ENCODE assay signal across 1 cellular context in the genomic region with DNA sequence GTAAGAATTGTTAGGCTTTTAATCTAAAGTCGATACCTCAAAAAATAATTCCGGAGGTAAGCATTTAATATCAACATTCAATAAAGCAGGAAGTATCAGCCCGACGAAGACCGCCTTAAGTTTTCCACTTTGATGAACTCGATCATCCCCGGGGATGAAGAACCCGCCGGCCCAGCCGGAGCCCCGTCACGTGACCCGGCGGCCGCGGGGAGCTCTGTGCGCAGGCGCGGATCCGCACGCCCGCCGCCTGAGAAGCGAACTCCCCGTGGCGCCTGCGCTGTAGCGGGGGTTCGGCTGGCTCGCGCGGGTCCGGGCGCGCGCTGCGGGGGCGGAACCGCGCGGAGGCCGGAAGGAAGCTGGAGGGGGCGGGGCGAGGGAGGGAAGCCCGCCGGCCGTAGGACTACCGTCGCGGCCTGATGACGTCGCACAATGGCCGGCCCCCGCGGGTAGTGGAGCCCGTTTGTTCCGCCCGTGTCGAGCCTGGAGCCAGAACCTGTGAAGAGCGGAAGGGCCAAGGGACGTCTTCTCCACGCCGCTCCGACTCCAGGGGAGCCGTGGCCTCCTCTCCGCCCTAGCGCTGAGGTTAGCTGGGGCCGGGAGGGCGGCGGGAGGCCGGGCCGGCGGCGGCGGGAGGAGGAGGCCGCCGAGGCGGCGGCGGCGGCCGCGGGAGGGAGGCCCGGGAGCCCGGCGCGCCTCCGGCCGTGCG.
TF ChIP-seq lines count a peak whose summit lies in the region.

A gene (plus strand): TSS at position 419 of the 706 bp plus-strand sequence. CDS start 6,721 bp downstream, outside the sequence.

TF ChIP-seq in HepG2, 621 proteins besides CTCF, POLR2A, EP300 and RAD21 (continued from another document and continues in another):
- TF ChIP-seq, protein P1, sequence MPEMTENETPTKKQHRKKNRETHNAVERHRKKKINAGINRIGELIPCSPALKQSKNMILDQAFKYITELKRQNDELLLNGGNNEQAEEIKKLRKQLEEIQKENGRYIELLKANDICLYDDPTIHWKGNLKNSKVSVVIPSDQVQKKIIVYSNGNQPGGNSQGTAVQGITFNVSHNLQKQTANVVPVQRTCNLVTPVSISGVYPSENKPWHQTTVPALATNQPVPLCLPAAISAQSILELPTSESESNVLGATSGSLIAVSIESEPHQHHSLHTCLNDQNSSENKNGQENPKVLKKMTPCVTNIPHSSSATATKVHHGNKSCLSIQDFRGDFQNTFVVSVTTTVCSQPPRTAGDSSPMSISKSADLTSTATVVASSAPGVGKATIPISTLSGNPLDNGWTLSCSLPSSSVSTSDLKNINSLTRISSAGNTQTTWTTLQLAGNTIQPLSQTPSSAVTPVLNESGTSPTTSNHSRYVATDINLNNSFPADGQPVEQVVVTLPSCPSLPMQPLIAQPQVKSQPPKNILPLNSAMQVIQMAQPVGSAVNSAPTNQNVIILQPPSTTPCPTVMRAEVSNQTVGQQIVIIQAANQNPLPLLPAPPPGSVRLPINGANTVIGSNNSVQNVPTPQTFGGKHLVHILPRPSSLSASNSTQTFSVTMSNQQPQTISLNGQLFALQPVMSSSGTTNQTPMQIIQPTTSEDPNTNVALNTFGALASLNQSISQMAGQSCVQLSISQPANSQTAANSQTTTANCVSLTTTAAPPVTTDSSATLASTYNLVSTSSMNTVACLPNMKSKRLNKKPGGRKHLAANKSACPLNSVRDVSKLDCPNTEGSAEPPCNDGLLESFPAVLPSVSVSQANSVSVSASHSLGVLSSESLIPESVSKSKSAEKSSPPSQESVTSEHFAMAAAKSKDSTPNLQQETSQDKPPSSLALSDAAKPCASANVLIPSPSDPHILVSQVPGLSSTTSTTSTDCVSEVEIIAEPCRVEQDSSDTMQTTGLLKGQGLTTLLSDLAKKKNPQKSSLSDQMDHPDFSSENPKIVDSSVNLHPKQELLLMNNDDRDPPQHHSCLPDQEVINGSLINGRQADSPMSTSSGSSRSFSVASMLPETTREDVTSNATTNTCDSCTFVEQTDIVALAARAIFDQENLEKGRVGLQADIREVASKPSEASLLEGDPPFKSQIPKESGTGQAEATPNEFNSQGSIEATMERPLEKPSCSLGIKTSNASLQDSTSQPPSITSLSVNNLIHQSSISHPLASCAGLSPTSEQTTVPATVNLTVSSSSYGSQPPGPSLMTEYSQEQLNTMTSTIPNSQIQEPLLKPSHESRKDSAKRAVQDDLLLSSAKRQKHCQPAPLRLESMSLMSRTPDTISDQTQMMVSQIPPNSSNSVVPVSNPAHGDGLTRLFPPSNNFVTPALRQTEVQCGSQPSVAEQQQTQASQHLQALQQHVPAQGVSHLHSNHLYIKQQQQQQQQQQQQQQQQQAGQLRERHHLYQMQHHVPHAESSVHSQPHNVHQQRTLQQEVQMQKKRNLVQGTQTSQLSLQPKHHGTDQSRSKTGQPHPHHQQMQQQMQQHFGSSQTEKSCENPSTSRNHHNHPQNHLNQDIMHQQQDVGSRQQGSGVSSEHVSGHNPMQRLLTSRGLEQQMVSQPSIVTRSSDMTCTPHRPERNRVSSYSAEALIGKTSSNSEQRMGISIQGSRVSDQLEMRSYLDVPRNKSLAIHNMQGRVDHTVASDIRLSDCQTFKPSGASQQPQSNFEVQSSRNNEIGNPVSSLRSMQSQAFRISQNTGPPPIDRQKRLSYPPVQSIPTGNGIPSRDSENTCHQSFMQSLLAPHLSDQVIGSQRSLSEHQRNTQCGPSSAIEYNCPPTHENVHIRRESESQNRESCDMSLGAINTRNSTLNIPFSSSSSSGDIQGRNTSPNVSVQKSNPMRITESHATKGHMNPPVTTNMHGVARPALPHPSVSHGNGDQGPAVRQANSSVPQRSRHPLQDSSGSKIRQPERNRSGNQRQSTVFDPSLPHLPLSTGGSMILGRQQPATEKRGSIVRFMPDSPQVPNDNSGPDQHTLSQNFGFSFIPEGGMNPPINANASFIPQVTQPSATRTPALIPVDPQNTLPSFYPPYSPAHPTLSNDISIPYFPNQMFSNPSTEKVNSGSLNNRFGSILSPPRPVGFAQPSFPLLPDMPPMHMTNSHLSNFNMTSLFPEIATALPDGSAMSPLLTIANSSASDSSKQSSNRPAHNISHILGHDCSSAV (CRISPR knock-in tag; IDR thresholded peaks at IDR 0.05; ENCODE audit: borderline replicate concordance): no peak
- TF ChIP-seq, protein P2, sequence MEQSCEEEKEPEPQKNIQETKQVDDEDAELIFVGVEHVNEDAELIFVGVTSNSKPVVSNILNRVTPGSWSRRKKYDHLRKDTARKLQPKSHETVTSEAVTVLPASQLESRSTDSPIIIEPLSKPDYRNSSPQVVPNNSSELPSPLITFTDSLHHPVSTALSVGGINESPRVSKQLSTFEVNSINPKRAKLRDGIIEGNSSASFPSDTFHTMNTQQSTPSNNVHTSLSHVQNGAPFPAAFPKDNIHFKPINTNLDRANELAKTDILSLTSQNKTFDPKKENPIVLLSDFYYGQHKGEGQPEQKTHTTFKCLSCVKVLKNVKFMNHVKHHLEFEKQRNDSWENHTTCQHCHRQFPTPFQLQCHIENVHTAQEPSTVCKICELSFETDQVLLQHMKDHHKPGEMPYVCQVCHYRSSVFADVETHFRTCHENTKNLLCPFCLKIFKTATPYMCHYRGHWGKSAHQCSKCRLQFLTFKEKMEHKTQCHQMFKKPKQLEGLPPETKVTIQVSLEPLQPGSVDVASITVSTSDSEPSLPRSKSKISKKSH (CRISPR knock-in tag; IDR thresholded peaks at IDR 0.05; ENCODE audit: borderline replicate concordance): peak; percentile 51; the same call in 1 of the 2 replicates
- TF ChIP-seq SIX4 (CRISPR knock-in tag; IDR thresholded peaks at IDR 0.05) (no peak), SMAD1 (CRISPR knock-in tag; IDR thresholded peaks at IDR 0.05; ENCODE audit: borderline replicate concordance, low read depth) (no peak; the same call in 1 of the 2 replicates), SMARCE1 (IDR thresholded peaks at IDR 0.05; ENCODE audit: borderline replicate concordance) (no peak), ZNF263 (CRISPR knock-in tag; IDR thresholded peaks at IDR 0.05) (peak; percentile 41), ZNF326 (CRISPR knock-in tag; IDR thresholded peaks at IDR 0.05; ENCODE audit: borderline replicate concordance) (no peak), TEAD3 (CRISPR knock-in tag; optimal IDR thresholded peaks at IDR 0.05; ENCODE audit: borderline replicate concordance) (peak; percentile 56), NFATC3 (CRISPR knock-in tag; IDR thresholded peaks at IDR 0.05) (no peak), HDAC1 (CRISPR knock-in tag; IDR thresholded peaks at IDR 0.05) (peak; percentile 90), CHD4 (IDR thresholded peaks at IDR 0.05; ENCODE audit: borderline replicate concordance, low read length) (no peak), ATM (IDR thresholded peaks at IDR 0.05; ENCODE audit: borderline replicate concordance) (no peak), FOXO1 (CRISPR knock-in tag; IDR thresholded peaks at IDR 0.05) (peak; percentile 41; the same call in 1 of the 2 replicates), ZNF558 (CRISPR knock-in tag; IDR thresholded peaks at IDR 0.05; ENCODE audit: borderline replicate concordance) (no peak), ZBTB1 (CRISPR knock-in tag; IDR thresholded peaks at IDR 0.05; ENCODE audit: borderline replicate concordance) (no peak), FOXK2 (IDR thresholded peaks at IDR 0.05) (no peak), PHF21A (CRISPR knock-in tag; IDR thresholded peaks at IDR 0.05) (peak; percentile 44; the same call in 1 of the 2 replicates), ZMYM2 (CRISPR knock-in tag; IDR thresholded peaks at IDR 0.05) (no peak), TCF12 (IDR thresholded peaks at IDR 0.05) (no peak), TCF12 (CRISPR knock-in tag; IDR thresholded peaks at IDR 0.05) (peak; percentile 44), RBFOX2 (IDR thresholded peaks at IDR 0.05; ENCODE audit: low read depth, low read length) (peak; percentile 95), RELA (CRISPR knock-in tag; IDR thresholded peaks at IDR 0.05) (peak; percentile 77; the same call in 1 of the 2 replicates), KLF6 (CRISPR knock-in tag; IDR thresholded peaks at IDR 0.05) (no peak; the same call in 1 of the 2 replicates), SNRNP70 (IDR thresholded peaks at IDR 0.05; ENCODE audit: low read depth, low read length) (no peak)
- TF ChIP-seq, protein P3, sequence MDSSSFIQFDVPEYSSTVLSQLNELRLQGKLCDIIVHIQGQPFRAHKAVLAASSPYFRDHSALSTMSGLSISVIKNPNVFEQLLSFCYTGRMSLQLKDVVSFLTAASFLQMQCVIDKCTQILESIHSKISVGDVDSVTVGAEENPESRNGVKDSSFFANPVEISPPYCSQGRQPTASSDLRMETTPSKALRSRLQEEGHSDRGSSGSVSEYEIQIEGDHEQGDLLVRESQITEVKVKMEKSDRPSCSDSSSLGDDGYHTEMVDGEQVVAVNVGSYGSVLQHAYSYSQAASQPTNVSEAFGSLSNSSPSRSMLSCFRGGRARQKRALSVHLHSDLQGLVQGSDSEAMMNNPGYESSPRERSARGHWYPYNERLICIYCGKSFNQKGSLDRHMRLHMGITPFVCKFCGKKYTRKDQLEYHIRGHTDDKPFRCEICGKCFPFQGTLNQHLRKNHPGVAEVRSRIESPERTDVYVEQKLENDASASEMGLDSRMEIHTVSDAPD (CRISPR knock-in tag; IDR thresholded peaks at IDR 0.05): no peak
- TF ChIP-seq, protein P4, sequence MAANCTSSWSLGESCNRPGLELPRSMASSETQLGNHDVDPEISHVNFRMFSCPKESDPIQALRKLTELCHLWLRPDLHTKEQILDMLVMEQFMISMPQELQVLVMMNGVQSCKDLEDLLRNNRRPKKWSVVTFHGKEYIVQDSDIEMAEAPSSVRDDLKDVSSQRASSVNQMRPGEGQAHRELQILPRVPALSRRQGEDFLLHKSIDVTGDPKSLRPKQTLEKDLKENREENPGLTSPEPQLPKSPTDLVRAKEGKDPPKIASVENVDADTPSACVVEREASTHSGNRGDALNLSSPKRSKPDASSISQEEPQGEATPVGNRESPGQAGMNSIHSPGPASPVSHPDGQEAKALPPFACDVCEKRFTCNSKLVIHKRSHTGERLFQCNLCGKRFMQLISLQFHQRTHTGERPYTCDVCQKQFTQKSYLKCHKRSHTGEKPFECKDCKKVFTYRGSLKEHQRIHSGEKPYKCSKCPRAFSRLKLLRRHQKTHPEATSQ (CRISPR knock-in tag; IDR thresholded peaks at IDR 0.05; ENCODE audit: borderline replicate concordance): no peak
- TF ChIP-seq, protein P5, sequence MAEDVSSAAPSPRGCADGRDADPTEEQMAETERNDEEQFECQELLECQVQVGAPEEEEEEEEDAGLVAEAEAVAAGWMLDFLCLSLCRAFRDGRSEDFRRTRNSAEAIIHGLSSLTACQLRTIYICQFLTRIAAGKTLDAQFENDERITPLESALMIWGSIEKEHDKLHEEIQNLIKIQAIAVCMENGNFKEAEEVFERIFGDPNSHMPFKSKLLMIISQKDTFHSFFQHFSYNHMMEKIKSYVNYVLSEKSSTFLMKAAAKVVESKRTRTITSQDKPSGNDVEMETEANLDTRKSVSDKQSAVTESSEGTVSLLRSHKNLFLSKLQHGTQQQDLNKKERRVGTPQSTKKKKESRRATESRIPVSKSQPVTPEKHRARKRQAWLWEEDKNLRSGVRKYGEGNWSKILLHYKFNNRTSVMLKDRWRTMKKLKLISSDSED (CRISPR knock-in tag; IDR thresholded peaks at IDR 0.05): no peak
- TF ChIP-seq, protein P6, sequence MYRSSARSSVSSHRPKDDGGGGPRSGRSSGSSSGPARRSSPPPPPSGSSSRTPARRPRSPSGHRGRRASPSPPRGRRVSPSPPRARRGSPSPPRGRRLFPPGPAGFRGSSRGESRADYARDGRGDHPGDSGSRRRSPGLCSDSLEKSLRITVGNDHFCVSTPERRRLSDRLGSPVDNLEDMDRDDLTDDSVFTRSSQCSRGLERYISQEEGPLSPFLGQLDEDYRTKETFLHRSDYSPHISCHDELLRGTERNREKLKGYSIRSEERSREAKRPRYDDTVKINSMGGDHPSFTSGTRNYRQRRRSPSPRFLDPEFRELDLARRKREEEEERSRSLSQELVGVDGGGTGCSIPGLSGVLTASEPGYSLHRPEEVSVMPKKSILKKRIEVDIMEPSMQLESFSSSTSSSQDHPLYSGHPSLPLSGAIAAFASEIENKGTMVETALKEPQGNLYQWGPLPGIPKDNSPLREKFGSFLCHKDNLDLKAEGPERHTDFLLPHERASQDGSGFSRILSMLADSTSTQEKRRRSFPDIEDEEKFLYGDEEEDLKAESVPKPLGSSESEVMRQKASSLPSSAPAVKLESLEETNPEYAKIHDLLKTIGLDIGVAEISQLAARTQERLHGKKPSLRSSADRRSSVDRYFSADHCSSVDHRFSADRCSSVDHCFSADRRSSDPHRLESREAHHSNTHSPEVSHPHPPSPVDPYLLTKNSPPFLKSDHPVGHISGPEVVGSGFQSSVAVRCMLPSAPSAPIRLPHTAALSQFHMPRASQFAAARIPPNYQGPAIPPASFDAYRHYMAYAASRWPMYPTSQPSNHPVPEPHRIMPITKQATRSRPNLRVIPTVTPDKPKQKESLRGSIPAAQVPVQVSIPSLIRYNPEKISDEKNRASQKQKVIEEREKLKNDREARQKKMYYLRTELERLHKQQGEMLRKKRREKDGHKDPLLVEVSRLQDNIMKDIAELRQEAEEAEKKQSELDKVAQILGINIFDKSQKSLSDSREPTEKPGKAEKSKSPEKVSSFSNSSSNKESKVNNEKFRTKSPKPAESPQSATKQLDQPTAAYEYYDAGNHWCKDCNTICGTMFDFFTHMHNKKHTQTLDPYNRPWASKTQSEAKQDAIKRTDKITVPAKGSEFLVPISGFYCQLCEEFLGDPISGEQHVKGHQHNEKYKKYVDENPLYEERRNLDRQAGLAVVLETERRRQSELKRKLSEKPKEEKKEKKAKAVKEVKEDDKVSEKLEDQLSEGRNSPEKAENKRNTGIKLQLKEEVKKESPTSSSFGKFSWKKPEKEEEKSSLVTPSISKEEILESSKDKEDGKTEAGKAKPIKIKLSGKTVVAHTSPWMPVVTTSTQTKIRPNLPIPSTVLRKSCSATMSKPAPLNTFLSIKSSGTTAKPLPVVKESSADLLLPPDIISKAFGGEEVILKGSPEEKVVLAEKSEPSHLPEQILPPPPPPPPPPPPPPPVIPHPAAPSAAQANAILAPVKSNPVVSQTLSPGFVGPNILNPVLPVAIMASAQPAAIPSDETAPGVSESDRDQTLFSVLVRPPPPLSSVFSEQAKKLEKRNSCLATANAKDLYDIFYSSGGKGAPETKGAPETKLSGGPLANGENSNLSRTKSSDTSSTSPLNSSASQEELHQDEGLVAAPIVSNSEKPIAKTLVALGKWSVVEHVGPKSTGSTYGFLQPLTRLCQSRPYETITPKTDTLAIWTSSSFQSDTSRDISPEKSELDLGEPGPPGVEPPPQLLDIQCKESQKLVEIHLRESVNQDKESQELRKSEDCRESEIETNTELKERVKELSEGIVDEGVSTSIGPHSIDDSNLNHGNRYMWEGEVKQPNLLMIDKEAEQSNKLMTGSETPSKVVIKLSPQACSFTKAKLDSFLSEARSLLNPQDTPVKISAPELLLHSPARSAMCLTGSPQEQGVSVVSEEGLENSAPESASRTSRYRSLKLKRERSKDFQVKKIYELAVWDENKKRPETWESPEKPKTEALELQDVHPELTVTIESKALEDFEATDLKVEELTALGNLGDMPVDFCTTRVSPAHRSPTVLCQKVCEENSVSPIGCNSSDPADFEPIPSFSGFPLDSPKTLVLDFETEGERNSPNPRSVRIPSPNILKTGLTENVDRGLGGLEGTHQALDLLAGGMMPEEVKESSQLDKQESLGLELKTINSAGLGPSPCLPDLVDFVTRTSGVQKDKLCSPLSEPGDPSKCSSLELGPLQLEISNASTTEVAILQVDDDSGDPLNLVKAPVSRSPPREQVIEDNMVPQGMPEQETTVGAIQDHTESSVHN (CRISPR knock-in tag; IDR thresholded peaks at IDR 0.05): no peak
